Comparison of ENCODE assay signal across 8 cellular contexts in the genomic region with DNA sequence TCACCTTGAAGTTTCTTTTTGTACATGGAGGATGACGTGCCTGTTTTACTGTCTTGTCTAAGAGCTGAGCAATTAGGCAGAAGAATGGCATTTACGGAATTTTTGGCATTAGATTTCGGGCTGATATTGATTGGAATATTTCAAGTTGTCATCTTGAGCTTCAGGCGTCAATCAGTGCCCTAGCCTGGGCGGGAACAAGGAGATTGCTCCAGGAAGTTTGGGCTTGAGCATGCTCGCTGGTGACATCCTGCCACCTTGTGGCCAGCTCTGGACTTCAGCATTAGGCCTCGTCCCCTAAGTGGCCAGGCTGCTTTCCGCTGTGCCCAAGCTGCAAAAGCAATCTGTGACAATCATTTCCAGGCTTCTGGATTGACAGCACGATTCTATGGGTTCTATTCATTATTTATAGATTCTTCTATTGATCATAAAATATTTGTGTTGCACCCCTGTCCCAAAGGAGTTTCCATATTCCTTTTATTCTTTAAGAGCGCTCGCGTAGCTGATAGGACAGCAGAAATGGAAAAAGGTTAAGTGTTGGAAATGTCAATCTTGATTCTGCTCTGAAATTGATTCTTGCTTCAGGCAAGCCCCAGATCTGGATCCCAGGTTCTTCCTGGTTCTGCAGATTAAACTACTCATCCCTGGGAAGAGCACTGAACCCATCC.
DNase-seq lines count a peak whose midpoint lies in the region; ATAC-seq and TF ChIP-seq lines count a peak whose summit lies in the region.

No MANE protein-coding gene starts in this region.

- H3K27me3 Mint-ChIP-seq in activated CD4-positive, alpha-beta T cell treated with anti-CD3 and anti-CD28 coated beads, Interleukin-2, amount 10 ng/mL, durations not matched to agents 24 days and 14 days, result peaks cover 14% of the 10 kb centered on the region

- no peaks in the 10 kb centered on the region for H3K9me3 Mint-ChIP-seq in activated CD4-positive, alpha-beta T cell treated with anti-CD3 and anti-CD28 coated beads, Interleukin-2, amount 10 ng/mL, durations not matched to agents 24 days and 14 days

- H3K27ac ChIP-seq in lower lobe of right lung, result no peak overlapping the region

- peak; percentile 78 for TF ChIP-seq CTCF in GM13976 (IDR thresholded peaks at IDR 0.05; ENCODE audit: borderline replicate concordance, control extremely low read depth, extremely low read depth, insufficient read depth, missing control alignments)
- peak; percentile 95 for TF ChIP-seq CTCF in lower lobe of right lung (IDR thresholded peaks at IDR 0.05)

- DNase-seq in 8988T (peak; percentile 56), GM13976 (ENCODE audit: low spot score) (peak; percentile 59), NCI-H446 (lab: John Stamatoyannopoulos, UW) (peak; percentile 36 to 67), ecto neural progenitor cell (ENCODE audit: low spot score) (peak; percentile 84), lower lobe of right lung (peak; percentile 87)
- peak; percentile 86 for DNase-seq in activated CD4-positive, alpha-beta T cell treated with anti-CD3 and anti-CD28 coated beads, Interleukin-2, amount 10 ng/mL, durations not matched to agents 24 days and 14 days
- peak; percentile 3 to 12 (median 4) for DNase-seq in stimulated activated CD4-positive, alpha-beta T cell treated with anti-CD3 and anti-CD28 coated beads, TNF-alpha, amount 100 ng/mL, for 4 hours (ENCODE audit: low read depth in 3 of 3)

- in situ Hi-C loops in GM13976 (cut with MboI; ENCODE audit: low sequenced_read_pairs, unreplicated experiment), result loop anchor here (10.0 kb wide), 1 partner anchor 326 kb away; no protein-coding TSS in a partner anchor

- H3K36me3 Mint-ChIP-seq in activated CD4-positive, alpha-beta T cell treated with anti-CD3 and anti-CD28 coated beads, Interleukin-2, amount 10 ng/mL, durations not matched to agents 24 days and 14 days (ENCODE audit: low read depth), result no peaks in the 10 kb centered on the region

- peak overlapping the region; percentile 44 for H3K4me3 Mint-ChIP-seq in activated CD4-positive, alpha-beta T cell treated with anti-CD3 and anti-CD28 coated beads, Interleukin-2, amount 10 ng/mL, durations not matched to agents 24 days and 14 days

- intact Hi-C loops in activated CD4-positive, alpha-beta T cell treated with anti-CD3 and anti-CD28 coated beads, Interleukin-2, amount 10 ng/mL, durations not matched to agents 24 days and 14 days (cut with micrococcal nuclease), result loop anchor here (1.0 to 10.0 kb wide), 5 partner anchors 54 to 640 kb away; partner anchors contain the start of genes KIF27 and UBQLN1
- intact Hi-C loops in lower lobe of right lung (cut with DNase I), result no loop called here

- no peaks in the 10 kb centered on the region for H3K9me3 ChIP-seq in lower lobe of right lung

- peak overlapping the region; percentile 18 for H3K4me3 ChIP-seq in lower lobe of right lung

- no peaks in the 10 kb centered on the region for H3K27me3 ChIP-seq in lower lobe of right lung (ENCODE audit: low read depth)

- H3K27ac Mint-ChIP-seq in activated CD4-positive, alpha-beta T cell treated with anti-CD3 and anti-CD28 coated beads, Interleukin-2, amount 10 ng/mL, durations not matched to agents 24 days and 14 days, result no peak overlapping the region

- ATAC-seq in HG03354 (IDR thresholded peaks at IDR 0.05; ENCODE audit: poor library complexity, severe bottlenecking, unreplicated experiment) (peak; percentile 68), lower lobe of right lung (peak; percentile 95 to 97)

- no peaks in the 10 kb centered on the region for H3K36me3 ChIP-seq in lower lobe of right lung

- no peaks in the 10 kb centered on the region for H3K4me1 ChIP-seq in lower lobe of right lung

- H3K4me1 Mint-ChIP-seq in activated CD4-positive, alpha-beta T cell treated with anti-CD3 and anti-CD28 coated beads, Interleukin-2, amount 10 ng/mL, durations not matched to agents 24 days and 14 days, result peaks cover 9% of the 10 kb centered on the region

Comparison
In these comparisons a context has a peak if more than half of its experiments do, and no peak if none do; other contexts are left out.
1. DNase-seq: peak in every context shown above with its lines; median percentile 87 in lower lobe of right lung; 86 in activated CD4-positive, alpha-beta T cell treated with anti-CD3 and anti-CD28 coated beads, Interleukin-2, amount 10 ng/mL, durations not matched to agents 24 days and 14 days; 84 in ecto neural progenitor cell; 59 in GM13976; 56 in 8988T; 52 in NCI-H446; 4 in stimulated activated CD4-positive, alpha-beta T cell treated with anti-CD3 and anti-CD28 coated beads, TNF-alpha, amount 100 ng/mL, for 4 hours.